ENCODE assay signal across 9 cellular contexts in genomic region chr20:32458061-32458836, GRCh38.
A peak's percentile ranks its signal among the peaks of the same experiment; 100 is the strongest.
DNase-seq lines count a peak whose midpoint lies in the region; ATAC-seq, FAIRE-seq and TF ChIP-seq lines count a peak whose summit lies in the region.
"Had no signal": no experiment of that assay in that cellular context is flagged by ENCODE, and none has a peak within 500 bp of the region (broad histone marks: within the 10 kb centered on the region; RNA-seq: fewer than 3 reads in every experiment).

No MANE protein-coding gene starts in this region.

- CTCF ChIA-PET in A549 (lab: Yijun Ruan, JAX), result interaction anchor here (0.7 to 7.2 kb wide), 11 partner anchors 8 to 194 kb away, joined by 3 to 82 read pairs (median 3); no protein-coding TSS in a partner anchor

- H2AFZ ChIP-seq in astrocyte (ENCODE audit: low read depth, low read length) (no peak overlapping the region), mesenchymal stem cell (ENCODE audit: low read depth, low read length) (no peak overlapping the region)

- H2BK12ac ChIP-seq in mesenchymal stem cell (ENCODE audit: low read length in 2 of 2), result peak overlapping the region; percentile 55 to 87

- H3K18ac ChIP-seq in mesenchymal stem cell (ENCODE audit: low read depth in 1 of 2, low read length in 2 of 2), result peak overlapping the region; percentile 73 to 90

- peak; percentile 12 to 24 for ATAC-seq in A549

- no peak for TF ChIP-seq RAD21 in A549 (conservative IDR thresholded peaks at IDR 0.05 in 1 of 2, IDR thresholded peaks at IDR 0.05 in 1 of 2)

- no peak for TF ChIP-seq EP300 in A549 (IDR thresholded peaks at IDR 0.05)

- peaks cover 44% of the 10 kb centered on the region for H3K79me1 ChIP-seq in mesenchymal stem cell (replicated peaks; ENCODE audit: low read length, poor library complexity, severe bottlenecking)

- no peaks in the 10 kb centered on the region for H3K27me3 Mint-ChIP-seq in astrocyte (ENCODE audit: low read depth, unreplicated experiment)

- peak overlapping the region; percentile 79 for H4K8ac ChIP-seq in mesenchymal stem cell (ENCODE audit: low read length)

- TF ChIP-seq CTCF in A549 (IDR thresholded peaks at IDR 0.05), result no peak
- no peak for TF ChIP-seq CTCF in astrocyte (IDR thresholded peaks at IDR 0.05; ENCODE audit: insufficient read depth, low read depth, low read length)

- H3K9me3 ChIP-seq in A549, result no peaks in the 10 kb centered on the region
- no peaks in the 10 kb centered on the region for H3K9me3 ChIP-seq in astrocyte (ENCODE audit: insufficient read depth, low read depth, low read length)
- no peaks in the 10 kb centered on the region for H3K9me3 ChIP-seq in mesenchymal stem cell (ENCODE audit: control insufficient read depth, low read length)

- no peaks in the 10 kb centered on the region for H3K9me3 Mint-ChIP-seq in astrocyte (ENCODE audit: unreplicated experiment)

- peak overlapping the region; percentile 85 for H2AK5ac ChIP-seq in mesenchymal stem cell (ENCODE audit: low read length, severe bottlenecking)

- peak overlapping the region in 1 of 2 experiments; percentile 87 for H3K14ac ChIP-seq in mesenchymal stem cell (ENCODE audit: low read length in 2 of 2)

- peak overlapping the region in 1 of 2 experiments; percentile 54 for H3K23ac ChIP-seq in mesenchymal stem cell (ENCODE audit: low read length in 2 of 2)

- peaks cover 82% of the 10 kb centered on the region for H4K20me1 ChIP-seq in astrocyte (ENCODE audit: insufficient read depth, low read length)

- peak overlapping the region; percentile 70 for H4K91ac ChIP-seq in mesenchymal stem cell (ENCODE audit: low read length)

- peak overlapping the region; percentile 74 for H2BK120ac ChIP-seq in mesenchymal stem cell (ENCODE audit: low read depth, low read length)

- peak overlapping the region; percentile 70 for H3K4me3 Mint-ChIP-seq in astrocyte (ENCODE audit: unreplicated experiment)

- H3K4me1 Mint-ChIP-seq in astrocyte (ENCODE audit: low read depth, unreplicated experiment), result peaks cover 9% of the 10 kb centered on the region

- H3K4me1 ChIP-seq in A549, result peaks cover 20% of the 10 kb centered on the region
- peaks cover 16% of the 10 kb centered on the region for H3K4me1 ChIP-seq in astrocyte (ENCODE audit: insufficient read depth, low read length)
- peaks cover 49% of the 10 kb centered on the region for H3K4me1 ChIP-seq in mesenchymal stem cell (ENCODE audit: control insufficient read depth, insufficient read depth, low read depth, low read length)

- DNase-seq in A549 (ENCODE audit: low read depth in 1 of 2, low spot score in 1 of 2), result no peak
- DNase-seq in G401 (ENCODE audit: low spot score), result peak; percentile 67
- DNase-seq in astrocyte (ENCODE audit: low read depth), result no peak
- DNase-seq in mesenchymal stem cell, result no peak
- DNase-seq in SW 1271 (lab: John Stamatoyannopoulos, UW), result no peak
- no peak for DNase-seq in amniotic stem cell (lab: John Stamatoyannopoulos, UW)
- no peak for DNase-seq in KBM-7
- DNase-seq in SHP77 treated with DMSO at 0.1 percent for 48 hours (lab: John Stamatoyannopoulos, UW), result no peak
- DNase-seq: activated T-cell treated with anti-CD3 and anti-CD28 coated beads, Interleukin-2, amount 50 U/mL, for 1 hour had no signal

- H3K27ac ChIP-seq in A549 (peak overlapping the region; percentile 96 to 97), astrocyte (ENCODE audit: low read depth, low read length) (no peak overlapping the region), mesenchymal stem cell (ENCODE audit: low read length, poor library complexity, severe bottlenecking) (peak overlapping the region; percentile 53)

- H3K27ac Mint-ChIP-seq in astrocyte (ENCODE audit: unreplicated experiment), result peak overlapping the region; percentile 42

- H3K9ac ChIP-seq in astrocyte (ENCODE audit: low read length), result peak overlapping the region; percentile 52
- H3K9ac ChIP-seq in mesenchymal stem cell (ENCODE audit: low read length), result no peak overlapping the region

- peaks cover 86% of the 10 kb centered on the region for H3K79me2 ChIP-seq in astrocyte (ENCODE audit: insufficient read depth, low read length)

- no peak for TF ChIP-seq POLR2A in A549 (IDR thresholded peaks at IDR 0.05; ENCODE audit: low read length)

- POLR2A ChIA-PET in A549 (lab: Yijun Ruan, JAX), result no interaction called here

- no peak for FAIRE-seq in A549 (lab: Jason Lieb, UNC)
- FAIRE-seq in astrocyte (lab: Jason Lieb, UNC), result no peak

- WGBS in A549 (ENCODE audit: missing lambda C conversion rate), result 90% methylated on average over 8 of the region's 10 CpGs
- WGBS in mesenchymal stem cell, result 87% methylated on average over 10 of the region's 10 CpGs

- peak overlapping the region; percentile 66 to 75 for H3K4ac ChIP-seq in mesenchymal stem cell (ENCODE audit: low read depth in 1 of 2, low read length in 2 of 2)

- H3K4me2 ChIP-seq in A549, result peak overlapping the region; percentile 94
- H3K4me2 ChIP-seq in astrocyte (ENCODE audit: low read length), result peak overlapping the region; percentile 87
- H3K4me2 ChIP-seq in mesenchymal stem cell (ENCODE audit: low read length, poor library complexity, severe bottlenecking), result peak overlapping the region; percentile 71

- no peak overlapping the region for H2BK5ac ChIP-seq in mesenchymal stem cell (ENCODE audit: low read depth, low read length, poor library complexity, severe bottlenecking)

- in situ Hi-C loops in G401 (cut with HindIII; ENCODE audit: low sequenced_read_pairs) (no loop called here), KBM-7 (cut with MboI; ENCODE audit: low pct_unique_long_range_greater_than_20kb, low sequenced_read_pairs) (no loop called here)

- H3K4me3 ChIP-seq in A549, result no peak overlapping the region; the same call in 2 of the 3 replicates
- H3K4me3 ChIP-seq in astrocyte (ENCODE audit: insufficient read depth, low read depth, low read length), result no peak overlapping the region
- H3K4me3 ChIP-seq in mesenchymal stem cell (ENCODE audit: insufficient read depth in 1 of 2, low read depth in 1 of 2, low read length in 2 of 2), result peak overlapping the region in 1 of 2 experiments; percentile 72

- H3K36me3 Mint-ChIP-seq in astrocyte (ENCODE audit: low read depth, unreplicated experiment), result peaks cover 4% of the 10 kb centered on the region

- H2BK15ac ChIP-seq in mesenchymal stem cell (ENCODE audit: low read depth, poor library complexity, severe bottlenecking), result peak overlapping the region; percentile 82

- no peaks in the 10 kb centered on the region for H3K27me3 ChIP-seq in astrocyte (ENCODE audit: insufficient read depth, low read length)
- H3K27me3 ChIP-seq in mesenchymal stem cell (ENCODE audit: control insufficient read depth in 1 of 2, insufficient read depth in 1 of 2, low read length in 2 of 2), result no peaks in the 10 kb centered on the region

- H3K36me3 ChIP-seq in astrocyte (ENCODE audit: insufficient read depth, low read length) (peaks cover 3% of the 10 kb centered on the region), mesenchymal stem cell (ENCODE audit: control insufficient read depth in 1 of 2, insufficient read depth in 2 of 2, low read depth in 1 of 2, low read length in 2 of 2) (peaks cover 22 to 69% of the 10 kb centered on the region in 2 experiments)

TF ChIP-seq in A549, 52 proteins besides CTCF, POLR2A, EP300 and RAD21 (continues in another document):
- no peak for TF ChIP-seq REST (IDR thresholded peaks at IDR 0.05)
- no peak for TF ChIP-seq MYC (IDR thresholded peaks at IDR 0.05; ENCODE audit: borderline replicate concordance, low read length)
- TF ChIP-seq CEBPB (IDR thresholded peaks at IDR 0.05), result no peak
- no peak for TF ChIP-seq EHF (CRISPR knock-in tag; IDR thresholded peaks at IDR 0.05)
- TF ChIP-seq RCOR1 (IDR thresholded peaks at IDR 0.05; ENCODE audit: low read depth, low read length), result no peak
- no peak for TF ChIP-seq CBX8 (IDR thresholded peaks at IDR 0.05)
- no peak for TF ChIP-seq CHD4 (IDR thresholded peaks at IDR 0.05; ENCODE audit: borderline replicate concordance)
- TF ChIP-seq BHLHE40 (IDR thresholded peaks at IDR 0.05; ENCODE audit: low read depth, low read length), result no peak
- no peak for TF ChIP-seq JUN (IDR thresholded peaks at IDR 0.05)
- no peak for TF ChIP-seq MAX (IDR thresholded peaks at IDR 0.05)
- TF ChIP-seq HDAC2 (IDR thresholded peaks at IDR 0.05), result no peak
- TF ChIP-seq RARB (CRISPR knock-in tag; IDR thresholded peaks at IDR 0.05), result no peak
- TF ChIP-seq USF2 (IDR thresholded peaks at IDR 0.05), result no peak
